ENCODE assay signal across 20 cellular contexts in genomic region chr2:140539506-140539905, GRCh38.
DNase-seq lines count a peak whose midpoint lies in the region; ATAC-seq, FAIRE-seq and TF ChIP-seq lines count a peak whose summit lies in the region.
"Had no signal": no experiment of that assay in that cellular context is flagged by ENCODE, and none has a peak within 500 bp of the region (broad histone marks: within the 10 kb centered on the region; RNA-seq: fewer than 3 reads in every experiment).

No MANE protein-coding gene starts in this region.

- in situ Hi-C loops in GM13977 (cut with MboI; ENCODE audit: low pct_unique_long_range_greater_than_20kb, low sequenced_read_pairs, unreplicated experiment) = no loop called here

- no peaks in the 10 kb centered on the region for H3K36me3 Mint-ChIP-seq in astrocyte (ENCODE audit: low read depth, unreplicated experiment)
- H3K36me3 Mint-ChIP-seq: CD4-positive, alpha-beta memory T cell had no signal

- peak; percentile 86 for DNase-seq in MV-4-11 (lab: John Stamatoyannopoulos, UW)
- peak; percentile 1 for DNase-seq in astrocyte (ENCODE audit: low read depth)
- peak; percentile 11 for DNase-seq in glomerular visceral epithelial cell (ENCODE audit: extremely low spot score)
- DNase-seq in renal cortical epithelial cell (ENCODE audit: low read depth) = peak; percentile 65
- DNase-seq in GM13977 (ENCODE audit: low spot score) = no peak
- DNase-seq in upper lobe of right lung = no peak
- no peak for DNase-seq in activated CD4-positive, CD25-positive, alpha-beta regulatory T cell (lab: John Stamatoyannopoulos, UW)
- DNase-seq: Calu3; CD4-positive, alpha-beta memory T cell; EL; NCI-H1092; NCI-H146; NCI-H2081; NCI-H446; NCI-H526 treated with DMSO at 0.1 percent for 48 hours; NK-92 treated with Interleukin-12 subunit alpha and Interleukin-12 subunit beta, amount 100 ng/mL, for 24 hours; Right ventricle myocardium superior had no signal

- H4K20me1 ChIP-seq in astrocyte (ENCODE audit: insufficient read depth, low read length) = no peaks in the 10 kb centered on the region
- H4K20me1 ChIP-seq: BLaER1 had no signal

- TF ChIP-seq CTCF in astrocyte (IDR thresholded peaks at IDR 0.05; ENCODE audit: insufficient read depth, low read depth, low read length) (no peak), GM13977 (IDR thresholded peaks at IDR 0.05; ENCODE audit: extremely low read depth, insufficient read depth, missing control alignments) (no peak), upper lobe of right lung (IDR thresholded peaks at IDR 0.05) (no peak)

- no peak for ATAC-seq in upper lobe of right lung
- ATAC-seq: GM12878 had no signal

- H3K4me3 Mint-ChIP-seq in astrocyte (ENCODE audit: unreplicated experiment) = no peak overlapping the region
- H3K4me3 Mint-ChIP-seq: CD4-positive, alpha-beta memory T cell had no signal

- H3K79me2 ChIP-seq in astrocyte (ENCODE audit: insufficient read depth, low read length) = no peaks in the 10 kb centered on the region

- H3K27ac ChIP-seq in astrocyte (ENCODE audit: low read depth, low read length) (no peak overlapping the region), upper lobe of right lung (no peak overlapping the region)
- H3K27ac ChIP-seq: BLaER1 had no signal

- H3K4me1 Mint-ChIP-seq in astrocyte (ENCODE audit: low read depth, unreplicated experiment) = peaks cover 3% of the 10 kb centered on the region
- H3K4me1 Mint-ChIP-seq: CD4-positive, alpha-beta memory T cell had no signal

- H3K4me1 ChIP-seq in astrocyte (ENCODE audit: insufficient read depth, low read length) (no peaks in the 10 kb centered on the region), upper lobe of right lung (no peaks in the 10 kb centered on the region)
- H3K4me1 ChIP-seq: BLaER1 had no signal

- H3K36me3 ChIP-seq in astrocyte (ENCODE audit: insufficient read depth, low read length) (no peaks in the 10 kb centered on the region), upper lobe of right lung (no peaks in the 10 kb centered on the region)
- H3K36me3 ChIP-seq: BLaER1 had no signal

- no peak for FAIRE-seq in astrocyte (lab: Jason Lieb, UNC)
- FAIRE-seq: GM12878, H54 had no signal

- H3K27me3 Mint-ChIP-seq in astrocyte (ENCODE audit: low read depth, unreplicated experiment) = no peaks in the 10 kb centered on the region
- H3K27me3 Mint-ChIP-seq: CD4-positive, alpha-beta memory T cell had no signal

- H3K4me2 ChIP-seq in astrocyte (ENCODE audit: low read length) = no peak overlapping the region
- H3K4me2 ChIP-seq: BLaER1 had no signal

- intact Hi-C loops in upper lobe of right lung (cut with DNase I) = no loop called here

- no peaks in the 10 kb centered on the region for H3K9me3 Mint-ChIP-seq in astrocyte (ENCODE audit: unreplicated experiment)

- no peak overlapping the region for H3K27ac Mint-ChIP-seq in astrocyte (ENCODE audit: unreplicated experiment)
- H3K27ac Mint-ChIP-seq: CD4-positive, alpha-beta memory T cell had no signal

- H3K9me3 ChIP-seq in astrocyte (ENCODE audit: insufficient read depth, low read depth, low read length) (no peaks in the 10 kb centered on the region), upper lobe of right lung (no peaks in the 10 kb centered on the region)
- H3K9me3 ChIP-seq: BLaER1 had no signal

- H3K27me3 ChIP-seq in astrocyte (ENCODE audit: insufficient read depth, low read length) (no peaks in the 10 kb centered on the region), upper lobe of right lung (no peaks in the 10 kb centered on the region)
- H3K27me3 ChIP-seq: BLaER1 had no signal

- H3K9ac ChIP-seq in astrocyte (ENCODE audit: low read length) = no peak overlapping the region
- H3K9ac ChIP-seq: BLaER1 had no signal

- no peak overlapping the region for H2AFZ ChIP-seq in astrocyte (ENCODE audit: low read depth, low read length)

- no peak overlapping the region for H3K4me3 ChIP-seq in astrocyte (ENCODE audit: insufficient read depth, low read depth, low read length)
- no peak overlapping the region for H3K4me3 ChIP-seq in upper lobe of right lung
- H3K4me3 ChIP-seq: BLaER1, GM12878 had no signal

Comparison
In these comparisons a context has a peak if more than half of its experiments do, and no peak if none do; other contexts are left out.
1. DNase-seq: peak in MV-4-11 (single experiment), astrocyte (single experiment), glomerular visceral epithelial cell (single experiment) and renal cortical epithelial cell (single experiment); none in GM13977 (single experiment), upper lobe of right lung (single experiment) and activated CD4-positive, CD25-positive, alpha-beta regulatory T cell (0 of 4).